5 cellular contexts compared by ENCODE assay signal in genomic region chr6:110256366-110256765, GRCh38.
"Had no signal": no experiment of that assay in that cellular context is flagged by ENCODE, and none has a peak within 500 bp of the region (broad histone marks: within the 10 kb centered on the region; RNA-seq: fewer than 3 reads in every experiment).

No MANE protein-coding gene starts in this region.

- DNase-seq: IMR-90, KBM-7 had no signal

- H3K4me1 Mint-ChIP-seq: IgD-negative memory B cell had no signal

- H3K4me3 Mint-ChIP-seq: IgD-negative memory B cell had no signal

- H3K27ac Mint-ChIP-seq: IgD-negative memory B cell had no signal

- H3K27ac ChIP-seq: HL-60 had no signal

- H3K4me3 ChIP-seq: K562 had no signal
